In genomic region chrX:127578395-127578794, GRCh38 we compare ENCODE assay signal across 34 cellular contexts.
"Had no signal": no experiment of that assay in that cellular context is flagged by ENCODE, and none has a peak within 500 bp of the region (broad histone marks: within the 10 kb centered on the region; RNA-seq: fewer than 3 reads in every experiment).

No MANE protein-coding gene starts in this region.

- H3K4me3 ChIP-seq: PC-9 had no signal

- ATAC-seq: activated CD8-positive, alpha-beta memory T cell treated with anti-CD3 and anti-CD28 coated beads, Interleukin-2, amount 10 ng/mL, durations not matched to agents 7 days and 5 days; activated naive CD8-positive, alpha-beta T cell treated with anti-CD3 and anti-CD28 coated beads, Interleukin-2, amount 50 U/mL, for 24 hours; SK-N-SH treated with all-trans-retinoic acid at 6 μM for 48 hours; T-cell; T-helper 17 cell had no signal

- H3K27ac ChIP-seq: KMS-11, PC-9, RWPE1, VCaP had no signal

- DNase-seq: activated B cell treated with CpG ODN at 0.5 μM for 24 hours; activated CD4-positive, alpha-beta memory T cell treated with anti-CD3 and anti-CD28 coated beads, Interleukin-2, amount 10 ng/mL, durations not matched to agents 7 days and 5 days; activated CD4-positive, alpha-beta T cell treated with anti-CD3 and anti-CD28 coated beads for 48 hours; activated CD4-positive, CD25-positive, alpha-beta regulatory T cell treated with anti-CD3 and anti-CD28 coated beads, Interleukin-2, amount 50 U/mL, for 72 hours; activated CD8-positive, alpha-beta memory T cell treated with anti-CD3 and anti-CD28 coated beads for 24 hours; activated CD8-positive, alpha-beta memory T cell treated with anti-CD3 and anti-CD28 coated beads, Interleukin-2, amount 10 ng/mL, durations not matched to agents 7 days and 5 days; activated CD8-positive, alpha-beta memory T cell treated with anti-CD3 and anti-CD28 coated beads, Interleukin-2, amount 50 U/mL, for 48 hours; activated effector memory CD4-positive, alpha-beta T cell treated with Interleukin-2 at 50 U/mL for 16 hours; activated naive CD4-positive, alpha-beta T cell treated with anti-CD3 and anti-CD28 coated beads, Interleukin-2, amount 10 ng/mL, durations not matched to agents 7 days and 5 days; activated naive CD8-positive, alpha-beta T cell treated with anti-CD3 and anti-CD28 coated beads, Interleukin-2, amount 50 U/mL, for 24 hours; activated T-cell treated with anti-CD3 and anti-CD28 coated beads, Interleukin-2, amount 50 U/mL, for 48 hours; anterior cingulate cortex; central memory CD4-positive, alpha-beta T cell; MM.1S; MV-4-11; NCI-H1092 treated with DMSO at 0.1 percent for 48 hours; NCI-H146; NCI-H187; NCI-H2029 treated with DMSO at 0.1 percent for 48 hours; NCI-H2107; NCI-H2171; NCI-H510A; NCI-H526; NCI-H82; NK-92 treated with Interleukin-12 subunit alpha and Interleukin-12 subunit beta, amount 100 ng/mL, for 24 hours; PC-9; SIG-M5; T-cell; T-helper 17 cell; T-helper 9 cell had no signal
